Comparison of ENCODE assay signal across 20 cellular contexts in genomic region chr17:75719732-75720131, GRCh38. TPM values are rescaled to one million over a fixed set of nuclear protein-coding genes. Genes with fewer than 3 reads are reported as not detected.
A peak's percentile ranks its signal among the peaks of the same experiment; 100 is the strongest.
DNase-seq lines count a peak whose midpoint lies in the region; ATAC-seq and TF ChIP-seq lines count a peak whose summit lies in the region.
"Had no signal": no experiment of that assay in that cellular context is flagged by ENCODE, and none has a peak within 500 bp of the region (broad histone marks: within the 10 kb centered on the region; RNA-seq: fewer than 3 reads in every experiment).

No MANE protein-coding gene starts in this region.

- no peak overlapping the region for H2BK20ac ChIP-seq in H9 (ENCODE audit: low read depth, low read length, poor library complexity, severe bottlenecking)

- no peaks in the 10 kb centered on the region for H3K79me2 ChIP-seq in H9 (ENCODE audit: insufficient read depth, low read length)

- CTCF ChIA-PET in CD4-positive, alpha-beta memory T cell (lab: Charles Lee; ENCODE audit: partially characterized antibody): interaction anchor here (0.8 to 1.1 kb wide), 2 partner anchors 30 to 45 kb away, joined by 3 read pairs; no protein-coding TSS in a partner anchor

- H2BK15ac ChIP-seq in H9 (ENCODE audit: low read depth, low read length): no peak overlapping the region

- H4K20me1 ChIP-seq in H9 (ENCODE audit: control insufficient read depth, insufficient read depth, insufficient read length): no peaks in the 10 kb centered on the region

- H3K9me3 ChIP-seq in CD4-positive, alpha-beta memory T cell (ENCODE audit: control insufficient read depth in 1 of 2, low read length in 2 of 2): no peaks in the 10 kb centered on the region
- H3K9me3 ChIP-seq in H9 (ENCODE audit: control insufficient read depth, low read depth, low read length): no peaks in the 10 kb centered on the region
- H3K9me3 ChIP-seq: adrenal gland had no signal

- no peaks in the 10 kb centered on the region for H3K36me3 Mint-ChIP-seq in CD4-positive, alpha-beta memory T cell
- H3K36me3 Mint-ChIP-seq in H9 (ENCODE audit: insufficient read depth in 1 of 3, low read depth in 3 of 3): no peaks in the 10 kb centered on the region; a peak in 1 of 7 replicates
- H3K36me3 Mint-ChIP-seq in central memory CD8-positive, alpha-beta T cell (ENCODE audit: insufficient read depth): no peaks in the 10 kb centered on the region
- H3K36me3 Mint-ChIP-seq in natural killer cell treated with Interleukin-12 subunit alpha and Interleukin-12 subunit beta and Interleukin-15 and Interleukin-18, amount 100 ng/mL, for 72 hours: no peaks in the 10 kb centered on the region

- intact Hi-C loops in CD4-positive, alpha-beta memory T cell (cut with micrococcal nuclease): no loop called here

- peak overlapping the region in 7 of 8 donors; percentile 25 to 84 (median 73) for H3K4me3 Mint-ChIP-seq in CD4-positive, alpha-beta memory T cell
- peak overlapping the region; percentile 62 to 87; a peak in 3 of 5 replicates for H3K4me3 Mint-ChIP-seq in H9
- H3K4me3 Mint-ChIP-seq in central memory CD8-positive, alpha-beta T cell: peak overlapping the region; percentile 85
- H3K4me3 Mint-ChIP-seq in natural killer cell treated with Interleukin-12 subunit alpha and Interleukin-12 subunit beta and Interleukin-15 and Interleukin-18, amount 100 ng/mL, for 72 hours: peak overlapping the region; percentile 80

- no CpG with 5 or more reads among the region's 2 CpGs for WGBS in H9 (ENCODE audit: extremely low coverage, insufficient read length, low lambda C conversion rate)

- no peak overlapping the region for H2BK120ac ChIP-seq in H9 (ENCODE audit: low read depth, low read length, poor library complexity, severe bottlenecking)

- no peak overlapping the region for H2BK5ac ChIP-seq in H9 (ENCODE audit: insufficient read length, low read length)

- no peaks in the 10 kb centered on the region for H3K36me3 ChIP-seq in CD4-positive, alpha-beta memory T cell (ENCODE audit: insufficient read depth, low read length)
- H3K36me3 ChIP-seq: adrenal gland had no signal

- H3K4me2 ChIP-seq in H9 (ENCODE audit: insufficient read depth, insufficient read length, low read length): no peak overlapping the region

- H3K9ac ChIP-seq in H9 (ENCODE audit: extremely low read depth, insufficient read length, low read length): no peak overlapping the region

- H3K56ac ChIP-seq in H9 (ENCODE audit: insufficient read length, low read depth, low read length): no peak overlapping the region

- POLR2A ChIA-PET in CD4-positive, alpha-beta memory T cell (lab: Charles Lee; ENCODE audit: partially characterized antibody): interaction anchor here (1.0 to 1.2 kb wide), 2 partner anchors 53 to 90 kb away, joined by 3 to 4 read pairs; partner anchors contain the start of genes RECQL5 and SAP30BP

- peaks cover 3 to 8% (median 5%) of the 10 kb centered on the region in 4 donors for H3K4me1 Mint-ChIP-seq in CD4-positive, alpha-beta memory T cell
- peaks cover 4 to 6% of the 10 kb centered on the region in 2 experiments for H3K4me1 Mint-ChIP-seq in H9
- H3K4me1 Mint-ChIP-seq in central memory CD8-positive, alpha-beta T cell: peaks cover 5% of the 10 kb centered on the region
- H3K4me1 Mint-ChIP-seq in natural killer cell treated with Interleukin-12 subunit alpha and Interleukin-12 subunit beta and Interleukin-15 and Interleukin-18, amount 100 ng/mL, for 72 hours (ENCODE audit: low read depth in 2 of 2): peaks cover 4 to 6% of the 10 kb centered on the region in 2 donors

- no peak overlapping the region for H3K14ac ChIP-seq in H9 (ENCODE audit: insufficient read depth, low read length)

- H3K23me2 ChIP-seq in H9 (ENCODE audit: insufficient read length, low read depth, low read length, poor library complexity, severe bottlenecking): peaks cover 11% of the 10 kb centered on the region

- H3K4me3 ChIP-seq in CD4-positive, alpha-beta memory T cell (ENCODE audit: low read length in 2 of 2): no peak overlapping the region
- H3K4me3 ChIP-seq: adrenal gland, GM12878, hepatocyte, K562 had no signal

- ATAC-seq in central memory CD8-positive, alpha-beta T cell (replicated peaks; ENCODE audit: extremely low read depth, poor library complexity, severe bottlenecking): no peak
- no peak for ATAC-seq in natural killer cell treated with Interleukin-12 subunit alpha and Interleukin-12 subunit beta and Interleukin-15 and Interleukin-18, amount 100 ng/mL, for 72 hours
- ATAC-seq in HG02763 (IDR thresholded peaks at IDR 0.05; ENCODE audit: unreplicated experiment): no peak
- ATAC-seq: K562 had no signal

- H3K27me3 Mint-ChIP-seq in CD4-positive, alpha-beta memory T cell: peaks cover 0 to 1% of the 10 kb centered on the region in 2 donors
- peaks cover 37% of the 10 kb centered on the region for H3K27me3 Mint-ChIP-seq in H9 (ENCODE audit: low read depth)
- H3K27me3 Mint-ChIP-seq in central memory CD8-positive, alpha-beta T cell: no peaks in the 10 kb centered on the region
- H3K27me3 Mint-ChIP-seq in natural killer cell treated with Interleukin-12 subunit alpha and Interleukin-12 subunit beta and Interleukin-15 and Interleukin-18, amount 100 ng/mL, for 72 hours: no peaks in the 10 kb centered on the region

- no peak overlapping the region for H3K18ac ChIP-seq in H9 (ENCODE audit: insufficient read length, low read depth, low read length)

- H3K23ac ChIP-seq in H9 (ENCODE audit: insufficient read length, low read depth, low read length): no peak overlapping the region

- H3K27me3 ChIP-seq in CD4-positive, alpha-beta memory T cell (ENCODE audit: insufficient read depth, low read length): no peaks in the 10 kb centered on the region
- H3K27me3 ChIP-seq in H9 (ENCODE audit: insufficient read depth, low read length): peaks cover 4% of the 10 kb centered on the region; the same call in 1 of the 2 replicates

- no peak overlapping the region for H2AFZ ChIP-seq in H9 (ENCODE audit: low read length)
- H2AFZ ChIP-seq: hepatocyte had no signal

- H3K9me3 Mint-ChIP-seq in CD4-positive, alpha-beta memory T cell: no peaks in the 10 kb centered on the region
- no peaks in the 10 kb centered on the region for H3K9me3 Mint-ChIP-seq in H9
- no peaks in the 10 kb centered on the region for H3K9me3 Mint-ChIP-seq in central memory CD8-positive, alpha-beta T cell
- H3K9me3 Mint-ChIP-seq in natural killer cell treated with Interleukin-12 subunit alpha and Interleukin-12 subunit beta and Interleukin-15 and Interleukin-18, amount 100 ng/mL, for 72 hours: no peaks in the 10 kb centered on the region

- no peaks in the 10 kb centered on the region for H3K79me1 ChIP-seq in H9 (ENCODE audit: insufficient read depth, low read depth, low read length, poor library complexity, severe bottlenecking)

- H4K8ac ChIP-seq in H9 (replicated peaks; ENCODE audit: insufficient read length, low read depth, low read length): no peak overlapping the region

- H2BK12ac ChIP-seq in H9 (ENCODE audit: insufficient read length, low read depth, low read length): no peak overlapping the region

- H3K27ac Mint-ChIP-seq in CD4-positive, alpha-beta memory T cell: peak overlapping the region in 1 of 7 donors; percentile 63
- H3K27ac Mint-ChIP-seq in H9: no peak overlapping the region
- no peak overlapping the region for H3K27ac Mint-ChIP-seq in central memory CD8-positive, alpha-beta T cell (ENCODE audit: low read depth)
- no peak overlapping the region for H3K27ac Mint-ChIP-seq in natural killer cell treated with Interleukin-12 subunit alpha and Interleukin-12 subunit beta and Interleukin-15 and Interleukin-18, amount 100 ng/mL, for 72 hours

- H4K5ac ChIP-seq in H9 (ENCODE audit: insufficient read length, low read depth, low read length): no peak overlapping the region

- no peak overlapping the region for H4K91ac ChIP-seq in H9 (ENCODE audit: insufficient read length, low read depth, low read length)

- no peak for TF ChIP-seq CTCF in H9 (conservative IDR thresholded peaks at IDR 0.05)

- H2AK5ac ChIP-seq in H9 (ENCODE audit: insufficient read length, low read length): no peak overlapping the region

- no peak overlapping the region for H3K27ac ChIP-seq in CD4-positive, alpha-beta memory T cell (ENCODE audit: low read depth, low read length)
- no peak overlapping the region for H3K27ac ChIP-seq in H9 (ENCODE audit: insufficient read length, low read depth, low read length)
- H3K27ac ChIP-seq: adrenal gland, hepatocyte had no signal

- peaks cover 8% of the 10 kb centered on the region for H3K4me1 ChIP-seq in CD4-positive, alpha-beta memory T cell (ENCODE audit: insufficient read depth, low read length)
- no peaks in the 10 kb centered on the region; the same call in 1 of the 2 replicates for H3K4me1 ChIP-seq in H9 (ENCODE audit: insufficient read depth, low read length)

- no peak overlapping the region for H3T11ph ChIP-seq in H9 (ENCODE audit: low read length)

- no peak for DNase-seq in CD4-positive, alpha-beta memory T cell
- DNase-seq in H9 (no peak), DMS114 treated with DMSO at 0.1 percent for 48 hours (lab: John Stamatoyannopoulos, UW; ENCODE audit: unreplicated experiment) (no peak), NCI-H1092 treated with DMSO at 0.1 percent for 48 hours (lab: John Stamatoyannopoulos, UW) (no peak)
- no peak for DNase-seq in central memory CD8-positive, alpha-beta T cell (ENCODE audit: low spot score in 2 of 2)
- DNase-seq in natural killer cell treated with Interleukin-12 subunit alpha and Interleukin-12 subunit beta and Interleukin-15 and Interleukin-18, amount 100 ng/mL, for 72 hours (ENCODE audit: low spot score): no peak
- DNase-seq: activated CD4-positive, alpha-beta T cell treated with anti-CD3 and anti-CD28 coated beads, Interleukin-2, amount 50 U/mL, for 1 hour; activated T-cell treated with anti-CD3 and anti-CD28 coated beads for 4 hours; adrenal gland; effector memory CD4-positive, alpha-beta T cell; GDM1; midbrain; NCI-H1048; NCI-H69; occipital lobe; stimulated activated CD4-positive, alpha-beta T cell treated with anti-CD3 and anti-CD28 coated beads, Interleukin-1b, Interleukin-23, amount 100 ng/mL, for 48 hours had no signal

- no peak overlapping the region for H3K4ac ChIP-seq in H9 (ENCODE audit: low read depth, low read length)

RNA-seq across cellular contexts. Expression of gene ITGB4, which starts 1.5 kb away (rescaled TPM):
- 1 to 10 TPM in 1 of 2 experiments, under 1 TPM in 1; 0.67 to 1.2 TPM for total RNA-seq in CD4-positive, alpha-beta memory T cell
- under 1 TPM; 0.25 to 0.91 TPM for polyA plus RNA-seq in CD4-positive, alpha-beta memory T cell
- 3.9 and 5.3 TPM in 2 replicates for total RNA-seq in H9 (2021)
- total RNA-seq in natural killer cell treated with Interleukin-12 subunit alpha and Interleukin-12 subunit beta and Interleukin-15 and Interleukin-18, amount 100 ng/mL, for 72 hours: under 1 TPM in 1 of 2 donors, not detected in 1; 0.90 TPM

RNA-seq across cellular contexts. Expression of gene GALK1, which starts 45.3 kb away (rescaled TPM):
- total RNA-seq in CD4-positive, alpha-beta memory T cell: 10 to 100 TPM; 25.7 to 25.9 TPM
- polyA plus RNA-seq in CD4-positive, alpha-beta memory T cell: 10 to 100 TPM; 17.5 to 18.1 TPM
- 36.7 and 38.4 TPM in 2 replicates for total RNA-seq in H9 (2021)
- 10 to 100 TPM; 13.7 to 31.1 TPM for total RNA-seq in natural killer cell treated with Interleukin-12 subunit alpha and Interleukin-12 subunit beta and Interleukin-15 and Interleukin-18, amount 100 ng/mL, for 72 hours

RNA-seq across cellular contexts. Expression of gene SAP30BP, which starts 52.6 kb away (rescaled TPM):
- total RNA-seq in CD4-positive, alpha-beta memory T cell: 100 to 1,000 TPM; 115 to 119 TPM
- 10 to 100 TPM; 69.9 to 80.4 TPM for polyA plus RNA-seq in CD4-positive, alpha-beta memory T cell
- 82.6 and 89.7 TPM in 2 replicates for total RNA-seq in H9 (2021)
- 100 to 1,000 TPM; 129 TPM for total RNA-seq in natural killer cell treated with Interleukin-12 subunit alpha and Interleukin-12 subunit beta and Interleukin-15 and Interleukin-18, amount 100 ng/mL, for 72 hours

RNA-seq across cellular contexts. Expression of gene RECQL5, which starts 52.8 kb away (rescaled TPM):
- total RNA-seq in CD4-positive, alpha-beta memory T cell: 10 to 100 TPM; 58.3 to 59.1 TPM
- polyA plus RNA-seq in CD4-positive, alpha-beta memory T cell: 10 to 100 TPM in 1 of 2 donors, 1 to 10 TPM in 1; 6.4 to 16.7 TPM
- 40.0 and 40.1 TPM in 2 replicates for total RNA-seq in H9 (2021)
- 10 to 100 TPM; 32.6 to 59.7 TPM for total RNA-seq in natural killer cell treated with Interleukin-12 subunit alpha and Interleukin-12 subunit beta and Interleukin-15 and Interleukin-18, amount 100 ng/mL, for 72 hours
